24 cellular contexts compared by ENCODE assay signal in genomic region chr5:173487296-173487695, GRCh38.
"Had no signal": no experiment of that assay in that cellular context is flagged by ENCODE, and none has a peak within 500 bp of the region (broad histone marks: within the 10 kb centered on the region; RNA-seq: fewer than 3 reads in every experiment).

No MANE protein-coding gene starts in this region.

- ATAC-seq: K562 had no signal

- H3K36me3 ChIP-seq: SJSA1 had no signal

- H3K4me3 ChIP-seq: K562, SJSA1, SK-N-MC had no signal

- H3K4me2 ChIP-seq: KMS-11 had no signal

- FAIRE-seq: HTR-8/SVneo, K562, RCC 7860 had no signal

- H3K4me1 ChIP-seq: SJSA1 had no signal

- H3K9me3 ChIP-seq: SJSA1 had no signal

- DNase-seq: MV-4-11, NCI-H1092, NCI-H1105 treated with DMSO at 0.1 percent for 48 hours, NCI-H1417 treated with DMSO at 0.1 percent for 48 hours, NCI-H146, NCI-H187, NCI-H2081 treated with DMSO at 0.1 percent for 48 hours, NCI-H2171, NCI-H226, NCI-H446, NCI-H510A, NCI-H524 treated with DMSO at 0.1 percent for 48 hours, NCI-H69, NCI-H774, Right ventricle myocardium superior, RPMI8226, SIG-M5 had no signal

- H3K9ac ChIP-seq: KMS-11 had no signal

- H3K27me3 ChIP-seq: SJSA1 had no signal

- H3K27ac ChIP-seq: HL-60, KMS-11, SJSA1, SK-N-MC had no signal
